In the genomic region with DNA sequence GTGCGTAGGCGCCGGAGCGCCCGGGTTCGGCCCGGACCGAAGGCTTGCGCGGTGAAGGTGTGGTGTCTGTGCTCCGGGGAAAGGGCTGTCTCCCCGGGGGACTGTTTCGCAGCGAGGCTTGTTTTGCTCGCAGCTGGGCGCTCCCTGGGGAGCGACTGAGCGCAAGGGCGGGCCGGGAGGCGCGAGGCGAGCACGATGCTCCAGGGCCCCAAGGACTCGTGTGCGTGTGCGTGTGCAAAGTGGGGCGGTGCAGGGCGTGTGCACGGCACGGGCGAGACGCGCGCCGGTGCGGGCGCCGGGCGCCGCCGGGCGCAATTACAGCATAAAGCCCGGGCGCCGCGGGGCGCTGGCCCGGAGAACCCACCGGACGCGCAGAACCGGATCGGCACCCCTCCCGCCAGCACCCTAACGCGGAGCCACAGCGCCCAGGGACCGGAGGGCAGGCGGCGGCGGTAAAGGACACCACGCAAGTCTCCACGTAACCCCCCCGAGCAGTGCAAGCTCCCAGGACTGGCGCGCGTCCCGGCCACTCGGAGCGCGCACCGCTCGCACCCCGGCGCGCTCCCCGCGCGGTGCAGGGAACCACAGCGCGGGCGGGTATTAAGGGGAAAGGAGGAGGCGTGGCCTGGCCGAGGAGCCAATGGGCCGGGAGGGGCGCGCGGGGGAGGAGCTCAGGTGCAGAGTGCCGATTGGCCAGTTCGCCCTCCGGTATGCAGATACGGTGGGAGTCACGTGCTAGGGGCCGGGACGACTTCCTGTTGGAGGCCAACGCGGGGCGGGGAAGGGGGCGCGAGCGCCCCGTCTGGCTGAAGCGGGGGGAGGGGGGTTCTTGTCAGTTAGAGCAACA, we compare ENCODE assay signal across 8 cellular contexts. TPM values are rescaled to one million over a fixed set of nuclear protein-coding genes. Genes with fewer than 3 reads are reported as not detected.
DNase-seq lines count a peak whose midpoint lies in the region; ATAC-seq, FAIRE-seq and TF ChIP-seq lines count a peak whose summit lies in the region.

A gene with protein sequence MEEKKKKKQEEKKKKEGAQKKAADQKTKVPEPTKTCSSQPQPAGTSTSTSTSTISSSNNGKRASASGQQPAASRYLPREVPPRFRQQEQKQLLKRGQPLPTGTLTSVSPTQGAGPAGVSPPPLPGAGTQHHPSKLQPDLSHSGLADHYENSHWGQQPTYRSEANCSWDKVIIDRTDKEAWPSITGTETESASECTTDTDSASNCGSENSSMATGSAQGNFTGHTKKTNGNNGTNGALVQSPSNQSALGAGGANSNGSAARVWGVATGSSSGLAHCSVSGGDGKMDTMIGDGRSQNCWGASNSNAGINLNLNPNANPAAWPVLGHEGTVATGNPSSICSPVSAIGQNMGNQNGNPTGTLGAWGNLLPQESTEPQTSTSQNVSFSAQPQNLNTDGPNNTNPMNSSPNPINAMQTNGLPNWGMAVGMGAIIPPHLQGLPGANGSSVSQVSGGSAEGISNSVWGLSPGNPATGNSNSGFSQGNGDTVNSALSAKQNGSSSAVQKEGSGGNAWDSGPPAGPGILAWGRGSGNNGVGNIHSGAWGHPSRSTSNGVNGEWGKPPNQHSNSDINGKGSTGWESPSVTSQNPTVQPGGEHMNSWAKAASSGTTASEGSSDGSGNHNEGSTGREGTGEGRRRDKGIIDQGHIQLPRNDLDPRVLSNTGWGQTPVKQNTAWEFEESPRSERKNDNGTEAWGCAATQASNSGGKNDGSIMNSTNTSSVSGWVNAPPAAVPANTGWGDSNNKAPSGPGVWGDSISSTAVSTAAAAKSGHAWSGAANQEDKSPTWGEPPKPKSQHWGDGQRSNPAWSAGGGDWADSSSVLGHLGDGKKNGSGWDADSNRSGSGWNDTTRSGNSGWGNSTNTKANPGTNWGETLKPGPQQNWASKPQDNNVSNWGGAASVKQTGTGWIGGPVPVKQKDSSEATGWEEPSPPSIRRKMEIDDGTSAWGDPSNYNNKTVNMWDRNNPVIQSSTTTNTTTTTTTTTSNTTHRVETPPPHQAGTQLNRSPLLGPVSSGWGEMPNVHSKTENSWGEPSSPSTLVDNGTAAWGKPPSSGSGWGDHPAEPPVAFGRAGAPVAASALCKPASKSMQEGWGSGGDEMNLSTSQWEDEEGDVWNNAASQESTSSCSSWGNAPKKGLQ (N-terminal part only) (plus strand): TSS at position 835 of the 847 bp plus-strand sequence. CDS start 45,504 bp downstream, outside the sequence.

- CTCF ChIA-PET in OCI-LY7 (lab: Charles Lee; ENCODE audit: unreplicated experiment): interaction anchor here (0.6 to 1.0 kb wide), 5 partner anchors 13 to 1694 kb away, joined by 3 to 9 read pairs (median 6); no protein-coding TSS in a partner anchor

- H3K4me3 ChIP-seq in OCI-LY7 (ENCODE audit: low read depth, low read length, poor library complexity, severe bottlenecking): peak within 1 kb of the TSS; percentile 85

- H3K4me2 ChIP-seq in OCI-LY7 (ENCODE audit: low read length): peak within 1 kb of the TSS; percentile 89

- H3K27ac ChIP-seq in OCI-LY7 (ENCODE audit: low read depth, low read length, poor library complexity, severe bottlenecking): peak within 1 kb of the TSS; percentile 42

- no peak for FAIRE-seq in D721Med (lab: Jason Lieb, UNC)

- POLR2A ChIA-PET in OCI-LY7 (lab: Charles Lee): interaction anchor here (0.5 to 2.0 kb wide), 44 partner anchors 10 to 995 kb away, joined by 3 to 27 read pairs (median 4); a partner anchor contains a TSS

- H3K9me3 ChIP-seq in OCI-LY7 (ENCODE audit: low read length): no peaks in the 10 kb centered on the region

- peak within 1 kb of the TSS; percentile 46; the same call in 1 of the 2 replicates for H2AFZ ChIP-seq in OCI-LY7 (ENCODE audit: low read length)

- intact Hi-C loops in OCI-LY7 (cut with micrococcal nuclease; ENCODE audit: unreplicated experiment): loop anchor here (1.0 to 5.0 kb wide), 3 partner anchors 76 to 186 kb away; no protein-coding TSS in a partner anchor

- BruUV-seq in OCI-LY7 (replicated peaks; lab: Mats Ljungman, UMichigan): no TSS peak

- H3K36me3 ChIP-seq in OCI-LY7 (ENCODE audit: insufficient read depth, low read length): no peaks in the 10 kb centered on the region

- no peak for TF ChIP-seq CTCF in D721Med (IDR thresholded peaks at IDR 0.05; ENCODE audit: insufficient read depth, missing control alignments)
- TF ChIP-seq CTCF in OCI-LY7 (conservative IDR thresholded peaks at IDR 0.05; ENCODE audit: low read length): peak; percentile 40; the same call in 1 of the 2 replicates

- peaks cover 33% of the 10 kb centered on the region for H3K4me1 ChIP-seq in OCI-LY7 (ENCODE audit: insufficient read depth, low read length, poor library complexity, severe bottlenecking)

- no peaks in the 10 kb centered on the region for H3K9me2 ChIP-seq in OCI-LY7 (ENCODE audit: insufficient read depth, low read length)

- peak; percentile 87 for ATAC-seq in GM21447 (IDR thresholded peaks at IDR 0.05; ENCODE audit: unreplicated experiment)

- peaks cover 27% of the 10 kb centered on the region for H4K20me1 ChIP-seq in OCI-LY7 (ENCODE audit: insufficient read depth, low read length)

- peak; percentile 96 for DNase-seq in D721Med (ENCODE audit: insufficient read length, low spot score)
- DNase-seq in HuH-7 (ENCODE audit: low spot score): peak; percentile 99
- peak; percentile 100 for DNase-seq in OCI-LY7 (ENCODE audit: low spot score)
- DNase-seq in activated T-cell treated with anti-CD3 and anti-CD28 coated beads for 24 hours (ENCODE audit: low read depth): peak; percentile 100
- peak; percentile 99 for DNase-seq in epidermal melanocyte (ENCODE audit: insufficient read length, low spot score)
- DNase-seq in middle frontal gyrus (ENCODE audit: extremely low spot score, low spot score): peak; percentile 97
- DNase-seq in stimulated activated CD8-positive, alpha-beta memory T cell treated with anti-CD3 and anti-CD28 coated beads, Interleukin-2, amount 100 ng/mL, for 1 hour (ENCODE audit: low read depth in 2 of 2): peak; percentile 99 to 100

- peaks cover 32% of the 10 kb centered on the region for H3K79me2 ChIP-seq in OCI-LY7 (ENCODE audit: insufficient read depth, low read depth, low read length)

RNA-seq across cellular contexts. Expression of the gene that starts here (rescaled TPM):
- 8.5 and 14.2 TPM in 2 replicates for total RNA-seq in OCI-LY7 (2014; rRNA removed; shearing (Covaris generic))
- total RNA-seq in OCI-LY7 (2022): 25.2 and 33.9 TPM in 2 replicates

Comparison
In these comparisons a context has a peak if more than half of its experiments do, and no peak if none do; other contexts are left out.
1. Peak in every context shown above with its lines: DNase-seq, ATAC-seq, H3K4me3 ChIP-seq and H3K27ac ChIP-seq.